8 cellular contexts compared by ENCODE assay signal in genomic region chr12:10716704-10717315, GRCh38. TPM values are rescaled to one million over a fixed set of nuclear protein-coding genes. Genes with fewer than 3 reads are reported as not detected.
A peak's percentile ranks its signal among the peaks of the same experiment; 100 is the strongest.
DNase-seq lines count a peak whose midpoint lies in the region; ATAC-seq, FAIRE-seq and TF ChIP-seq lines count a peak whose summit lies in the region.

No MANE protein-coding gene starts in this region.

- no peaks in the 10 kb centered on the region for H3K9me1 ChIP-seq in keratinocyte (ENCODE audit: control insufficient read depth, extremely low read depth, insufficient read depth, low read length)

- peaks cover 6% of the 10 kb centered on the region for H4K20me1 ChIP-seq in keratinocyte (ENCODE audit: control insufficient read depth, extremely low read depth, insufficient read depth, low read length)

- H3K9ac ChIP-seq in keratinocyte (ENCODE audit: control insufficient read depth, extremely low read depth, insufficient read depth, low read length): peak overlapping the region; percentile 58

- peak; percentile 97 for FAIRE-seq in keratinocyte (lab: Jason Lieb, UNC)

- H3K4me1 ChIP-seq in keratinocyte (ENCODE audit: control insufficient read depth, extremely low read depth, insufficient read depth, low read length): peaks cover 48% of the 10 kb centered on the region

- H3K9me3 Mint-ChIP-seq in activated CD8-positive, alpha-beta T cell treated with anti-CD3 and anti-CD28 coated beads for 36 hours: no peaks in the 10 kb centered on the region

- peaks cover 56% of the 10 kb centered on the region for H3K4me1 Mint-ChIP-seq in activated CD8-positive, alpha-beta T cell treated with anti-CD3 and anti-CD28 coated beads for 36 hours (ENCODE audit: low read depth)

- no peak for ATAC-seq in activated CD8-positive, alpha-beta T cell treated with anti-CD3 and anti-CD28 coated beads for 36 hours

- no peak overlapping the region for H3K27ac Mint-ChIP-seq in activated CD8-positive, alpha-beta T cell treated with anti-CD3 and anti-CD28 coated beads for 36 hours

- H3K4me2 ChIP-seq in keratinocyte (ENCODE audit: control insufficient read depth, extremely low read depth, insufficient read depth, low read depth, low read length): peak overlapping the region; percentile 69

- H2AFZ ChIP-seq in keratinocyte (ENCODE audit: control insufficient read depth, low read length): no peak overlapping the region

- H3K79me2 ChIP-seq in keratinocyte (ENCODE audit: control insufficient read depth, insufficient read depth, low read length): peaks cover 79% of the 10 kb centered on the region

- DNase-seq in HT-29 (ENCODE audit: low spot score) (peak; percentile 85), astrocyte of the cerebellum (ENCODE audit: low read depth) (peak; percentile 85), keratinocyte (ENCODE audit: low read depth, low spot score) (no peak), stromal cell of bone marrow (ENCODE audit: low read depth) (peak; percentile 92), NCI-H748 (lab: John Stamatoyannopoulos, UW; ENCODE audit: unreplicated experiment) (no peak), NCI-H526 treated with DMSO at 0.1 percent for 48 hours (lab: John Stamatoyannopoulos, UW) (no peak), AML-193 (lab: John Stamatoyannopoulos, UW) (no peak)
- no peak for DNase-seq in activated CD8-positive, alpha-beta T cell treated with anti-CD3 and anti-CD28 coated beads for 36 hours

- H3K27me3 Mint-ChIP-seq in activated CD8-positive, alpha-beta T cell treated with anti-CD3 and anti-CD28 coated beads for 36 hours: no peaks in the 10 kb centered on the region

- peaks cover 10 to 32% of the 10 kb centered on the region in 2 experiments for H3K36me3 ChIP-seq in keratinocyte (ENCODE audit: control insufficient read depth in 2 of 2, extremely low read depth in 1 of 2, insufficient read depth in 2 of 2, low read length in 2 of 2)

- H3K9me3 ChIP-seq in keratinocyte (ENCODE audit: control insufficient read depth, low read depth, low read length): no peaks in the 10 kb centered on the region

- TF ChIP-seq CTCF in astrocyte of the cerebellum (IDR thresholded peaks at IDR 0.05; ENCODE audit: low read depth, low read length, missing control alignments): no peak
- TF ChIP-seq CTCF in keratinocyte (optimal IDR thresholded peaks at IDR 0.05 in 1 of 3, IDR thresholded peaks at IDR 0.05 in 1 of 3, conservative IDR thresholded peaks at IDR 0.05 in 1 of 3; ENCODE audit: extremely low read depth in 1 of 3, insufficient read depth in 2 of 3, low read length in 3 of 3): no peak
- no peak for TF ChIP-seq CTCF in activated CD8-positive, alpha-beta T cell treated with anti-CD3 and anti-CD28 coated beads for 36 hours (IDR thresholded peaks at IDR 0.05)

- peaks cover 70% of the 10 kb centered on the region for H3K36me3 Mint-ChIP-seq in activated CD8-positive, alpha-beta T cell treated with anti-CD3 and anti-CD28 coated beads for 36 hours (ENCODE audit: low read depth)

- dilution Hi-C loops in keratinocyte (cut with MboI; ENCODE audit: extremely low pct_ligation_motif_present, low sequenced_read_pairs): no loop called here

- no peaks in the 10 kb centered on the region for H3K27me3 ChIP-seq in keratinocyte (ENCODE audit: control insufficient read depth, extremely low read depth, insufficient read depth, low read length)

- CTCF ChIA-PET in activated CD8-positive, alpha-beta T cell treated with anti-CD3 and anti-CD28 coated beads for 36 hours (lab: Charles Lee): interaction anchor here (4.4 kb wide), 1 partner anchor 33 kb away, joined by 28 read pairs; no protein-coding TSS in a partner anchor

- H3K4me3 ChIP-seq in astrocyte of the cerebellum (ENCODE audit: low read depth, low read length) (peak overlapping the region; percentile 18), keratinocyte (ENCODE audit: control insufficient read depth in 2 of 3, extremely low read depth in 1 of 3, insufficient read depth in 2 of 3, low read depth in 1 of 3, low read length in 3 of 3) (peak overlapping the region in 2 of 3 experiments; percentile 97 to 98)

- in situ Hi-C loops in astrocyte of the cerebellum (cut with HindIII; ENCODE audit: low sequenced_read_pairs): no loop called here

- POLR2A ChIA-PET in activated CD8-positive, alpha-beta T cell treated with anti-CD3 and anti-CD28 coated beads for 36 hours (lab: Charles Lee): interaction anchor here (0.7 kb wide), 1 partner anchor 11 kb away, joined by 4 read pairs; no protein-coding TSS in a partner anchor

- intact Hi-C loops in activated CD8-positive, alpha-beta T cell treated with anti-CD3 and anti-CD28 coated beads for 36 hours (cut with micrococcal nuclease): no loop called here

- H3K27ac ChIP-seq in keratinocyte (ENCODE audit: control insufficient read depth, insufficient read depth, low read length): peak overlapping the region; percentile 99

- H3K4me3 Mint-ChIP-seq in activated CD8-positive, alpha-beta T cell treated with anti-CD3 and anti-CD28 coated beads for 36 hours: no peak overlapping the region

RNA-seq across cellular contexts. Expression of gene YBX3, which starts 6.3 kb away (rescaled TPM):
- 195 and 214 TPM in 2 replicates for total RNA-seq in HT-29 (2014; rRNA removed; shearing (Covaris generic))
- polyA plus RNA-seq in keratinocyte: 127 to 367 TPM (median 170 TPM) in 3 replicates
- polyA plus RNA-seq in keratinocyte (2011; ENCODE audit: low read depth): 818 TPM
- polyA plus RNA-seq in keratinocyte (2011; cell fraction: cytosol; rRNA removed): 244 and 286 TPM in 2 replicates
- 205 and 230 TPM in 2 replicates for polyA plus RNA-seq in keratinocyte (2011; cell fraction: nucleus; rRNA removed)
- 298 and 511 TPM in 2 replicates for polyA plus RNA-seq in keratinocyte (2012; ENCODE audit: low replicate concordance)
- 135 to 368 TPM (median 136 TPM) in 3 replicates for polyA minus RNA-seq in keratinocyte
- 140 TPM for polyA minus RNA-seq in keratinocyte (2011; cell fraction: cytosol; rRNA and poly(A)+ RNA removed)
- polyA minus RNA-seq in keratinocyte (2011; cell fraction: nucleus; rRNA and poly(A)+ RNA removed): 73.4 and 76.4 TPM in 2 replicates
- 100 to 1,000 TPM; 258 to 273 TPM for total RNA-seq in activated CD8-positive, alpha-beta T cell treated with anti-CD3 and anti-CD28 coated beads for 36 hours

RNA-seq across cellular contexts. Expression of gene STYK1, which starts 43.0 kb away (rescaled TPM):
- total RNA-seq in HT-29 (2014; rRNA removed; shearing (Covaris generic)): 7.4 and 12.8 TPM in 2 replicates
- polyA plus RNA-seq in keratinocyte: 2.0 to 2.8 TPM (median 2.3 TPM) in 3 replicates
- polyA plus RNA-seq in keratinocyte (2011; ENCODE audit: low read depth): 0.42 TPM
- 1.1 and 4.9 TPM in 2 replicates for polyA plus RNA-seq in keratinocyte (2011; cell fraction: cytosol; rRNA removed)
- 2.9 and 3.7 TPM in 2 replicates for polyA plus RNA-seq in keratinocyte (2011; cell fraction: nucleus; rRNA removed)
- 0.51 and 1.7 TPM in 2 replicates for polyA plus RNA-seq in keratinocyte (2012; ENCODE audit: low replicate concordance)
- polyA minus RNA-seq in keratinocyte: 3.6 to 6.2 TPM (median 4.2 TPM) in 3 replicates
- 0.58 TPM for polyA minus RNA-seq in keratinocyte (2011; cell fraction: cytosol; rRNA and poly(A)+ RNA removed)
- 2.6 and 3.1 TPM in 2 replicates for polyA minus RNA-seq in keratinocyte (2011; cell fraction: nucleus; rRNA and poly(A)+ RNA removed)
- total RNA-seq in activated CD8-positive, alpha-beta T cell treated with anti-CD3 and anti-CD28 coated beads for 36 hours: 1 to 10 TPM in 1 of 2 experiments, under 1 TPM in 1; 0.70 to 1.1 TPM

Comparison
In these comparisons a context has a peak if more than half of its experiments do, and no peak if none do; other contexts are left out.
1. DNase-seq: peak in HT-29 (single experiment), astrocyte of the cerebellum (single experiment) and stromal cell of bone marrow (single experiment); none in keratinocyte (single experiment), NCI-H748 (single experiment), NCI-H526 treated with DMSO at 0.1 percent for 48 hours (single experiment), activated CD8-positive, alpha-beta T cell treated with anti-CD3 and anti-CD28 coated beads for 36 hours (single experiment) and AML-193 (0 of 2).